In the genomic region with DNA sequence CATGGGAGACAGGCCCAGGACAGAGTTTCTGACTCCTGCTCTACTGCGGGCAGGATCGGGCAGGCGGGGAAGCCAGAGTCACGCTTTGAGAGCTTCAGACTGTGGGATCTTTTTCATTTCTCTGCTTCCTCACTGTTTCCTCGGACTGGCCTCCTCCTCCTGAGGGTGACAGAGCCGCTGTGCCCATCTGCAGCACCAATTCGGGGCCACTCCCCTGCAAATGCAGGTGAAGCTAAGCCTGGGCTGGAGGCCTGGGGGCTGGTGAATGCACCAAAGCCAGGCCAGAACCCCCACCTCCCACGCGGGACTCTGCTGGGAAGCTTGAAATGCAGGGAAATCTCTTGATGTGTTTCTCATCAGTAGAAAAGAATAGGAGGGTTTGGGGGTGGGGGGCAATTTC, we compare ENCODE assay signal across 13 cellular contexts.
DNase-seq lines count a peak whose midpoint lies in the region; ATAC-seq and TF ChIP-seq lines count a peak whose summit lies in the region.
"Had no signal": no experiment of that assay in that cellular context is flagged by ENCODE, and none has a peak within 500 bp of the region (broad histone marks: within the 10 kb centered on the region; RNA-seq: fewer than 3 reads in every experiment).

No MANE protein-coding gene starts in this region.

- no peaks in the 10 kb centered on the region for H3K9me3 Mint-ChIP-seq in activated naive CD8-positive, alpha-beta T cell treated with anti-CD3 and anti-CD28 coated beads, Interleukin-2, amount 50 U/mL, for 24 hours
- H3K9me3 Mint-ChIP-seq in stimulated activated memory B cell treated with anti-CD40 and anti-IgM and Interleukin-4, amounts not matched to agents 10 μg/mL and 1 μg/mL and 100 μg/mL, for 72 hours: peaks cover 3% of the 10 kb centered on the region
- H3K9me3 Mint-ChIP-seq: central memory CD8-positive, alpha-beta T cell had no signal

- CTCF ChIA-PET in HEK293 (lab: Yijun Ruan, JAX): no interaction called here

- intact Hi-C loops in left colon (cut with DNase I, micrococcal nuclease): no loop called here

- peaks cover 23% of the 10 kb centered on the region for H3K4me1 ChIP-seq in HEK293 (ENCODE audit: control insufficient read depth, insufficient read depth, low read length)

- no peak overlapping the region for H3K4me3 Mint-ChIP-seq in activated naive CD8-positive, alpha-beta T cell treated with anti-CD3 and anti-CD28 coated beads, Interleukin-2, amount 50 U/mL, for 24 hours
- no peak overlapping the region for H3K4me3 Mint-ChIP-seq in stimulated activated memory B cell treated with anti-CD40 and anti-IgM and Interleukin-4, amounts not matched to agents 10 μg/mL and 1 μg/mL and 100 μg/mL, for 72 hours
- H3K4me3 Mint-ChIP-seq: central memory CD8-positive, alpha-beta T cell had no signal

- H3K4me3 ChIP-seq in HEK293 (ENCODE audit: low read depth, low read length) (no peak overlapping the region), coronary artery (no peak overlapping the region)

- H3K36me3 ChIP-seq in HEK293 (ENCODE audit: control insufficient read depth in 2 of 2, insufficient read depth in 1 of 2, low read length in 2 of 2): no peaks in the 10 kb centered on the region

- POLR2A ChIA-PET in HEK293 (lab: Yijun Ruan, JAX): no interaction called here

- H3K27ac ChIP-seq in HEK293 (ENCODE audit: extremely low read depth, low read depth, low read length) (no peak overlapping the region; the same call in 1 of the 2 replicates), coronary artery (peak overlapping the region in 1 of 2 donors; percentile 5)

- ATAC-seq in activated naive CD8-positive, alpha-beta T cell treated with anti-CD3 and anti-CD28 coated beads, Interleukin-2, amount 50 U/mL, for 24 hours: no peak
- ATAC-seq in left colon (peak; percentile 18), HG02870 (IDR thresholded peaks at IDR 0.05; ENCODE audit: unreplicated experiment) (no peak)
- no peak for ATAC-seq in stimulated activated memory B cell treated with anti-CD40 and anti-IgM and Interleukin-4, amounts not matched to agents 10 μg/mL and 1 μg/mL and 100 μg/mL, for 72 hours

- DNase-seq in activated naive CD8-positive, alpha-beta T cell treated with anti-CD3 and anti-CD28 coated beads, Interleukin-2, amount 50 U/mL, for 24 hours: no peak
- DNase-seq in left colon (no peak), coronary artery (ENCODE audit: low spot score) (no peak), GM19240 (ENCODE audit: insufficient read length, low spot score) (no peak), NCI-H510A (lab: John Stamatoyannopoulos, UW) (no peak)
- DNase-seq: activated T-cell treated with anti-CD3 and anti-CD28 coated beads for 4 hours; DMS79; NCI-H2171; stimulated activated naive CD4-positive, alpha-beta T cell treated with Interleukin-2 at 50 U/mL for 16 hours had no signal

- no peaks in the 10 kb centered on the region for H3K27me3 Mint-ChIP-seq in activated naive CD8-positive, alpha-beta T cell treated with anti-CD3 and anti-CD28 coated beads, Interleukin-2, amount 50 U/mL, for 24 hours
- no peaks in the 10 kb centered on the region for H3K27me3 Mint-ChIP-seq in stimulated activated memory B cell treated with anti-CD40 and anti-IgM and Interleukin-4, amounts not matched to agents 10 μg/mL and 1 μg/mL and 100 μg/mL, for 72 hours
- H3K27me3 Mint-ChIP-seq: central memory CD8-positive, alpha-beta T cell had no signal

- peak overlapping the region; percentile 3 for H3K27ac Mint-ChIP-seq in activated naive CD8-positive, alpha-beta T cell treated with anti-CD3 and anti-CD28 coated beads, Interleukin-2, amount 50 U/mL, for 24 hours
- H3K27ac Mint-ChIP-seq in stimulated activated memory B cell treated with anti-CD40 and anti-IgM and Interleukin-4, amounts not matched to agents 10 μg/mL and 1 μg/mL and 100 μg/mL, for 72 hours: peak overlapping the region; percentile 11

- no peaks in the 10 kb centered on the region for H3K9me3 ChIP-seq in HEK293 (ENCODE audit: control insufficient read depth, insufficient read depth, low read depth, low read length)

- TF ChIP-seq CTCF in HEK293 (tag by site-specific recombination; IDR thresholded peaks at IDR 0.05) (no peak), coronary artery (IDR thresholded peaks at IDR 0.05) (no peak)

- H3K36me3 Mint-ChIP-seq in activated naive CD8-positive, alpha-beta T cell treated with anti-CD3 and anti-CD28 coated beads, Interleukin-2, amount 50 U/mL, for 24 hours (ENCODE audit: low read depth): peaks cover 21% of the 10 kb centered on the region
- peaks cover 41% of the 10 kb centered on the region for H3K36me3 Mint-ChIP-seq in stimulated activated memory B cell treated with anti-CD40 and anti-IgM and Interleukin-4, amounts not matched to agents 10 μg/mL and 1 μg/mL and 100 μg/mL, for 72 hours

- peaks cover 43% of the 10 kb centered on the region for H3K4me1 Mint-ChIP-seq in activated naive CD8-positive, alpha-beta T cell treated with anti-CD3 and anti-CD28 coated beads, Interleukin-2, amount 50 U/mL, for 24 hours
- peaks cover 55% of the 10 kb centered on the region for H3K4me1 Mint-ChIP-seq in stimulated activated memory B cell treated with anti-CD40 and anti-IgM and Interleukin-4, amounts not matched to agents 10 μg/mL and 1 μg/mL and 100 μg/mL, for 72 hours

TF ChIP-seq in HEK293, 187 proteins besides CTCF, POLR2A, EP300 and RAD21:
- no peak for TF ChIP-seq ZIC2 (tag by site-specific recombination; IDR thresholded peaks at IDR 0.05)
- TF ChIP-seq ZFHX2 (tag by site-specific recombination; conservative IDR thresholded peaks at IDR 0.05): peak; percentile 29; the same call in 1 of the 2 replicates
